Comparison of ENCODE assay signal across 8 cellular contexts in genomic region chr5:54743997-54744788, GRCh38.
DNase-seq lines count a peak whose midpoint lies in the region; ATAC-seq and TF ChIP-seq lines count a peak whose summit lies in the region.

No MANE protein-coding gene starts in this region.

- no peaks in the 10 kb centered on the region for H3K36me3 Mint-ChIP-seq in CD8-positive, alpha-beta T cell
- peaks cover 14% of the 10 kb centered on the region for H3K36me3 Mint-ChIP-seq in activated CD8-positive, alpha-beta memory T cell treated with anti-CD3 and anti-CD28 coated beads, Interleukin-2, amount 10 ng/mL, durations not matched to agents 7 days and 5 days
- no peaks in the 10 kb centered on the region for H3K36me3 Mint-ChIP-seq in nephron progenitor cell (ENCODE audit: low read depth)

- peaks cover 22% of the 10 kb centered on the region for H3K4me1 Mint-ChIP-seq in CD8-positive, alpha-beta T cell (ENCODE audit: low read depth)
- peaks cover 39% of the 10 kb centered on the region for H3K4me1 Mint-ChIP-seq in activated CD8-positive, alpha-beta memory T cell treated with anti-CD3 and anti-CD28 coated beads, Interleukin-2, amount 10 ng/mL, durations not matched to agents 7 days and 5 days
- H3K4me1 Mint-ChIP-seq in nephron progenitor cell: peaks cover 23% of the 10 kb centered on the region

- no peak overlapping the region for H3K9ac ChIP-seq in Loucy (ENCODE audit: low read depth, low read length, poor library complexity, severe bottlenecking)

- peaks cover 14% of the 10 kb centered on the region for H3K4me1 ChIP-seq in CD8-positive, alpha-beta T cell (ENCODE audit: insufficient read depth, low read length)
- H3K4me1 ChIP-seq in Loucy (ENCODE audit: insufficient read depth, low read length, poor library complexity, severe bottlenecking) (peaks cover 44% of the 10 kb centered on the region), upper lobe of left lung (peaks cover 29 to 36% (median 32%) of the 10 kb centered on the region in 4 donors)

- H3K27ac ChIP-seq in CD8-positive, alpha-beta T cell (ENCODE audit: low read depth, low read length): no peak overlapping the region
- H3K27ac ChIP-seq in upper lobe of left lung: peak overlapping the region; percentile 55 to 84 (median 70)

- peaks cover 3% of the 10 kb centered on the region; the same call in 1 of the 2 replicates for H3F3A ChIP-seq in Loucy (ENCODE audit: low read depth)

- H3K27me3 ChIP-seq in CD8-positive, alpha-beta T cell (ENCODE audit: insufficient read depth, low read length): no peaks in the 10 kb centered on the region
- H3K27me3 ChIP-seq in Loucy (ENCODE audit: insufficient read depth, low read length, poor library complexity, severe bottlenecking) (no peaks in the 10 kb centered on the region), upper lobe of left lung (no peaks in the 10 kb centered on the region)

- TF ChIP-seq POLR2A in erythroblast (IDR thresholded peaks at IDR 0.05; ENCODE audit: low read length): no peak
- TF ChIP-seq POLR2A in upper lobe of left lung (IDR thresholded peaks at IDR 0.05): no peak

- no peaks in the 10 kb centered on the region for H3K27me3 Mint-ChIP-seq in CD8-positive, alpha-beta T cell (ENCODE audit: low read depth)
- H3K27me3 Mint-ChIP-seq in activated CD8-positive, alpha-beta memory T cell treated with anti-CD3 and anti-CD28 coated beads, Interleukin-2, amount 10 ng/mL, durations not matched to agents 7 days and 5 days: no peaks in the 10 kb centered on the region
- H3K27me3 Mint-ChIP-seq in nephron progenitor cell (ENCODE audit: low read depth, poor library complexity): no peaks in the 10 kb centered on the region

- CTCF ChIA-PET in CD8-positive, alpha-beta T cell (lab: Charles Lee): interaction anchor here (1.0 to 3.4 kb wide), 5 partner anchors 41 to 227 kb away, joined by 3 to 19 read pairs (median 3); partner anchors contain the start of gene SNX18
- CTCF ChIA-PET in activated CD8-positive, alpha-beta memory T cell treated with anti-CD3 and anti-CD28 coated beads, Interleukin-2, amount 10 ng/mL, durations not matched to agents 7 days and 5 days (lab: Charles Lee): interaction anchor here (0.6 to 2.9 kb wide), 15 partner anchors 10 to 227 kb away, joined by 3 to 16 read pairs (median 4); partner anchors contain the start of gene SNX18

- peak in 6 of 7 experiments; percentile 29 to 77 (median 49) for DNase-seq in CD8-positive, alpha-beta T cell
- DNase-seq in activated CD8-positive, alpha-beta memory T cell treated with anti-CD3 and anti-CD28 coated beads, Interleukin-2, amount 10 ng/mL, durations not matched to agents 7 days and 5 days: peak; percentile 82
- DNase-seq in erythroblast (lab: John Stamatoyannopoulos, UW): peak; percentile 71
- no peak for DNase-seq in nephron progenitor cell
- peak in 1 of 2 donors; percentile 57 for DNase-seq in upper lobe of left lung

- H3K9me3 Mint-ChIP-seq in CD8-positive, alpha-beta T cell: no peaks in the 10 kb centered on the region
- H3K9me3 Mint-ChIP-seq in activated CD8-positive, alpha-beta memory T cell treated with anti-CD3 and anti-CD28 coated beads, Interleukin-2, amount 10 ng/mL, durations not matched to agents 7 days and 5 days (ENCODE audit: low read depth): no peaks in the 10 kb centered on the region
- no peaks in the 10 kb centered on the region for H3K9me3 Mint-ChIP-seq in nephron progenitor cell

- POLR2A ChIA-PET in CD8-positive, alpha-beta T cell (lab: Charles Lee): interaction anchor here (0.6 to 1.6 kb wide), 9 partner anchors 9 to 226 kb away, joined by 3 to 12 read pairs (median 4); partner anchors contain the start of gene SNX18

- 37 to 49% methylated on average over 8 of the region's 8 CpGs for WGBS in upper lobe of left lung, 2 donors

- no peaks in the 10 kb centered on the region for H4K20me1 ChIP-seq in Loucy (ENCODE audit: insufficient read depth, low read length, poor library complexity, severe bottlenecking)

- no peaks in the 10 kb centered on the region for H3K79me2 ChIP-seq in Loucy (ENCODE audit: insufficient read depth, low read length)

- peak overlapping the region; percentile 38 for H3K27ac Mint-ChIP-seq in CD8-positive, alpha-beta T cell
- peak overlapping the region; percentile 94 for H3K27ac Mint-ChIP-seq in activated CD8-positive, alpha-beta memory T cell treated with anti-CD3 and anti-CD28 coated beads, Interleukin-2, amount 10 ng/mL, durations not matched to agents 7 days and 5 days
- peak overlapping the region; percentile 82 for H3K27ac Mint-ChIP-seq in nephron progenitor cell

- no peaks in the 10 kb centered on the region for H3K9me2 ChIP-seq in Loucy (replicated peaks; ENCODE audit: low read depth, low read length)

- intact Hi-C loops in CD8-positive, alpha-beta T cell (cut with DNase I, micrococcal nuclease): loop anchor here (1.0 to 5.0 kb wide), 5 partner anchors 15 to 227 kb away; partner anchors contain the start of gene SNX18 (in 1 of the 2)

- H3K4me2 ChIP-seq in Loucy (ENCODE audit: low read depth, low read length, poor library complexity, severe bottlenecking): peak overlapping the region; percentile 41

- no peak for TF ChIP-seq EP300 in upper lobe of left lung (IDR thresholded peaks at IDR 0.05)

- H2AFZ ChIP-seq in Loucy (ENCODE audit: low read length): no peak overlapping the region

- TF ChIP-seq CTCF in CD8-positive, alpha-beta T cell (IDR thresholded peaks at IDR 0.05): no peak
- TF ChIP-seq CTCF in Loucy (conservative IDR thresholded peaks at IDR 0.05; ENCODE audit: low read length) (no peak), nephron progenitor cell (IDR thresholded peaks at IDR 0.05) (no peak), upper lobe of left lung (IDR thresholded peaks at IDR 0.05) (no peak)

- H3K36me3 ChIP-seq in CD8-positive, alpha-beta T cell (ENCODE audit: insufficient read depth, low read length): no peaks in the 10 kb centered on the region
- H3K36me3 ChIP-seq in Loucy (ENCODE audit: insufficient read depth, low read length) (no peaks in the 10 kb centered on the region), upper lobe of left lung (no peaks in the 10 kb centered on the region)

- ATAC-seq in CD8-positive, alpha-beta T cell: peak; percentile 97
- ATAC-seq in GM21723 (IDR thresholded peaks at IDR 0.05; ENCODE audit: unreplicated experiment) (peak; percentile 89), upper lobe of left lung (ENCODE audit: low FRiP score in 2 of 2) (peak; percentile 72 to 81), HG03196 (IDR thresholded peaks at IDR 0.05; ENCODE audit: unreplicated experiment) (no peak)
- peak; percentile 96 for ATAC-seq in activated CD8-positive, alpha-beta memory T cell treated with anti-CD3 and anti-CD28 coated beads, Interleukin-2, amount 10 ng/mL, durations not matched to agents 7 days and 5 days

- peak overlapping the region; percentile 17 for H3K4me3 Mint-ChIP-seq in CD8-positive, alpha-beta T cell
- peak overlapping the region; percentile 23 for H3K4me3 Mint-ChIP-seq in activated CD8-positive, alpha-beta memory T cell treated with anti-CD3 and anti-CD28 coated beads, Interleukin-2, amount 10 ng/mL, durations not matched to agents 7 days and 5 days
- no peak overlapping the region for H3K4me3 Mint-ChIP-seq in nephron progenitor cell

- no peak overlapping the region for H3K4me3 ChIP-seq in CD8-positive, alpha-beta T cell (ENCODE audit: low read depth, low read length)
- H3K4me3 ChIP-seq in Loucy (ENCODE audit: low read length, poor library complexity, severe bottlenecking): peak overlapping the region; percentile 7
- no peak overlapping the region for H3K4me3 ChIP-seq in upper lobe of left lung

- no peaks in the 10 kb centered on the region for H3K9me3 ChIP-seq in CD8-positive, alpha-beta T cell (ENCODE audit: low read length)
- H3K9me3 ChIP-seq in Loucy (ENCODE audit: insufficient read depth, low read depth, low read length): no peaks in the 10 kb centered on the region
- no peaks in the 10 kb centered on the region for H3K9me3 ChIP-seq in upper lobe of left lung

Comparison
In these comparisons a context has a peak if more than half of its experiments do, and no peak if none do; other contexts are left out.
1. H3K27ac Mint-ChIP-seq: peak in every context shown above with its lines; median percentile 94 in activated CD8-positive, alpha-beta memory T cell treated with anti-CD3 and anti-CD28 coated beads, Interleukin-2, amount 10 ng/mL, durations not matched to agents 7 days and 5 days; 82 in nephron progenitor cell; 38 in CD8-positive, alpha-beta T cell.